11 cellular contexts compared by ENCODE assay signal in the genomic region with DNA sequence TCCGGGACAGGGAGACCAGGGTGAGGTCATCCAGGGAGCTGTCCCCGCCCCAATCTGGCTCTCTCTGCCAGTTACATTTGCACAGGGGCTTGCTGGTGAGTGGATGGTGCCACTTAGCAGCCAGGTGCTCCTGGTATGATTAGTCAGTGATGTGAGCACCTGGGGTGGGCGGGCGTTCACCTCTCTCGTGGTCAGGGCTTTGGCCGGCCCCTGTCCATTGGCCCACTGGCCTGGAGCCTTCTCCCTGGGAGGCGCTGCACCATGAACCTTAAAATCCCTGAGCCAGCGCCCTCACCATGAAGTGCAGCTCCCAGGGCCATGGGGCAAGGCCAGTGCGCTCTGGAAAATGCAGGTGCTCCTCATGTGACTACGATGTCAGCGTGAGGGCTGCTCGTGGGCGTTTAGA. TPM values are rescaled to one million over a fixed set of nuclear protein-coding genes. Genes with fewer than 3 reads are reported as not detected.
DNase-seq lines count a peak whose midpoint lies in the region; ATAC-seq and TF ChIP-seq lines count a peak whose summit lies in the region.
"Had no signal": no experiment of that assay in that cellular context is flagged by ENCODE, and none has a peak within 500 bp of the region (broad histone marks: within the 10 kb centered on the region; RNA-seq: fewer than 3 reads in every experiment).

No MANE protein-coding gene starts in this region.

- H3K27me3 Mint-ChIP-seq in CD8-positive, alpha-beta T cell (ENCODE audit: low read depth): peaks cover 39% of the 10 kb centered on the region
- peaks cover 34% of the 10 kb centered on the region for H3K27me3 Mint-ChIP-seq in activated CD8-positive, alpha-beta T cell treated with anti-CD3 and anti-CD28 coated beads, Interleukin-2, amount 10 ng/mL, durations not matched to agents 7 days and 5 days (ENCODE audit: low read depth)
- peaks cover 56% of the 10 kb centered on the region for H3K27me3 Mint-ChIP-seq in nephron (ENCODE audit: low read depth)

- no peak overlapping the region for H3K27ac ChIP-seq in CD8-positive, alpha-beta T cell (ENCODE audit: low read depth, low read length)
- H3K27ac ChIP-seq in HEK293 (ENCODE audit: extremely low read depth, low read depth, low read length) (no peak overlapping the region), esophagus muscularis mucosa (replicated peaks in 1 of 4) (no peak overlapping the region)

- DNase-seq in CD8-positive, alpha-beta T cell: no peak
- peak; percentile 19 for DNase-seq in activated CD8-positive, alpha-beta T cell treated with anti-CD3 and anti-CD28 coated beads, Interleukin-2, amount 10 ng/mL, durations not matched to agents 7 days and 5 days
- DNase-seq in esophagus muscularis mucosa (ENCODE audit: extremely low spot score) (no peak), inferior parietal cortex (ENCODE audit: extremely low spot score) (no peak)
- DNase-seq in activated CD4-positive, alpha-beta T cell treated with anti-CD3 and anti-CD28 coated beads for 48 hours: no peak

- TF ChIP-seq POLR2A in esophagus muscularis mucosa (IDR thresholded peaks at IDR 0.05; ENCODE audit: low read depth): no peak

- H3K9me3 ChIP-seq in CD8-positive, alpha-beta T cell (ENCODE audit: low read length): no peaks in the 10 kb centered on the region
- H3K9me3 ChIP-seq in HEK293 (ENCODE audit: control insufficient read depth, insufficient read depth, low read depth, low read length): no peaks in the 10 kb centered on the region
- no peaks in the 10 kb centered on the region for H3K9me3 ChIP-seq in esophagus muscularis mucosa

- H3K36me3 ChIP-seq in CD8-positive, alpha-beta T cell (ENCODE audit: insufficient read depth, low read length): no peaks in the 10 kb centered on the region
- H3K36me3 ChIP-seq in HEK293 (ENCODE audit: control insufficient read depth in 2 of 2, insufficient read depth in 1 of 2, low read length in 2 of 2) (peaks cover 0 to 38% of the 10 kb centered on the region in 2 experiments; a peak in 1 of 3 replicates), esophagus muscularis mucosa (no peaks in the 10 kb centered on the region)

- 86% methylated on average over 11 of the region's 13 CpGs for WGBS in esophagus muscularis mucosa

- H3K27me3 ChIP-seq in CD8-positive, alpha-beta T cell (ENCODE audit: insufficient read depth, low read length): peaks cover 17% of the 10 kb centered on the region
- H3K27me3 ChIP-seq in esophagus muscularis mucosa: peaks cover 0 to 78% (median 21%) of the 10 kb centered on the region in 4 donors

- no peak overlapping the region for H3K27ac Mint-ChIP-seq in CD8-positive, alpha-beta T cell
- H3K27ac Mint-ChIP-seq in activated CD8-positive, alpha-beta T cell treated with anti-CD3 and anti-CD28 coated beads, Interleukin-2, amount 10 ng/mL, durations not matched to agents 7 days and 5 days: no peak overlapping the region
- no peak overlapping the region for H3K27ac Mint-ChIP-seq in nephron
- H3K27ac Mint-ChIP-seq: activated CD4-positive, alpha-beta memory T cell treated with anti-CD3 and anti-CD28 coated beads for 36 hours; T-cell had no signal

- peaks cover 13% of the 10 kb centered on the region for H3K4me1 ChIP-seq in CD8-positive, alpha-beta T cell (ENCODE audit: insufficient read depth, low read length)
- H3K4me1 ChIP-seq in HEK293 (ENCODE audit: control insufficient read depth, insufficient read depth, low read length): peaks cover 15% of the 10 kb centered on the region
- H3K4me1 ChIP-seq in esophagus muscularis mucosa: peaks cover 15 to 37% (median 31%) of the 10 kb centered on the region in 4 donors

- POLR2A ChIA-PET in CD8-positive, alpha-beta T cell (lab: Charles Lee): interaction anchor here (0.6 kb wide), 1 partner anchor 91 kb away, joined by 3 read pairs; no protein-coding TSS in a partner anchor
- POLR2A ChIA-PET in HEK293 (lab: Yijun Ruan, JAX): no interaction called here
- POLR2A ChIA-PET in activated CD8-positive, alpha-beta T cell treated with anti-CD3 and anti-CD28 coated beads, Interleukin-2, amount 10 ng/mL, durations not matched to agents 7 days and 5 days (lab: Charles Lee): no interaction called here

- CTCF ChIA-PET in CD8-positive, alpha-beta T cell (lab: Charles Lee): interaction anchor here (0.6 to 3.1 kb wide), 3 partner anchors 17 to 130 kb away, joined by 3 to 16 read pairs (median 3); no protein-coding TSS in a partner anchor
- CTCF ChIA-PET in HEK293 (lab: Yijun Ruan, JAX): interaction anchor here (0.6 to 6.7 kb wide), 33 partner anchors 9 to 951 kb away, joined by 3 to 90 read pairs (median 5); no protein-coding TSS in a partner anchor
- CTCF ChIA-PET in activated CD8-positive, alpha-beta T cell treated with anti-CD3 and anti-CD28 coated beads, Interleukin-2, amount 10 ng/mL, durations not matched to agents 7 days and 5 days (lab: Charles Lee): interaction anchor here (0.6 to 4.9 kb wide), 17 partner anchors 14 to 163 kb away, joined by 3 to 65 read pairs (median 4); no protein-coding TSS in a partner anchor

- H3K4me1 Mint-ChIP-seq in CD8-positive, alpha-beta T cell (ENCODE audit: low read depth): peaks cover 10% of the 10 kb centered on the region
- peaks cover 18% of the 10 kb centered on the region for H3K4me1 Mint-ChIP-seq in activated CD8-positive, alpha-beta T cell treated with anti-CD3 and anti-CD28 coated beads, Interleukin-2, amount 10 ng/mL, durations not matched to agents 7 days and 5 days (ENCODE audit: low read depth)
- H3K4me1 Mint-ChIP-seq in nephron: peaks cover 14% of the 10 kb centered on the region

- no peaks in the 10 kb centered on the region for H3K9me3 Mint-ChIP-seq in CD8-positive, alpha-beta T cell
- no peaks in the 10 kb centered on the region for H3K9me3 Mint-ChIP-seq in activated CD8-positive, alpha-beta T cell treated with anti-CD3 and anti-CD28 coated beads, Interleukin-2, amount 10 ng/mL, durations not matched to agents 7 days and 5 days (ENCODE audit: insufficient read depth)
- H3K9me3 Mint-ChIP-seq in nephron: no peaks in the 10 kb centered on the region
- H3K9me3 Mint-ChIP-seq: activated CD4-positive, alpha-beta memory T cell treated with anti-CD3 and anti-CD28 coated beads for 36 hours; T-cell had no signal

- ATAC-seq in CD8-positive, alpha-beta T cell: no peak
- no peak for ATAC-seq in activated CD8-positive, alpha-beta T cell treated with anti-CD3 and anti-CD28 coated beads, Interleukin-2, amount 10 ng/mL, durations not matched to agents 7 days and 5 days
- ATAC-seq in HG03520 (IDR thresholded peaks at IDR 0.05; ENCODE audit: unreplicated experiment): no peak

- no peak for TF ChIP-seq EP300 in esophagus muscularis mucosa (IDR thresholded peaks at IDR 0.05)

- H3K4me3 ChIP-seq in CD8-positive, alpha-beta T cell (ENCODE audit: low read depth, low read length): no peak overlapping the region
- H3K4me3 ChIP-seq in HEK293 (ENCODE audit: low read depth, low read length): no peak overlapping the region
- no peak overlapping the region for H3K4me3 ChIP-seq in esophagus muscularis mucosa
- H3K4me3 ChIP-seq: GM12878 had no signal

- H3K36me3 Mint-ChIP-seq in CD8-positive, alpha-beta T cell: no peaks in the 10 kb centered on the region
- H3K36me3 Mint-ChIP-seq in activated CD8-positive, alpha-beta T cell treated with anti-CD3 and anti-CD28 coated beads, Interleukin-2, amount 10 ng/mL, durations not matched to agents 7 days and 5 days (ENCODE audit: low read depth): no peaks in the 10 kb centered on the region
- H3K36me3 Mint-ChIP-seq in nephron (ENCODE audit: low read depth): no peaks in the 10 kb centered on the region
- H3K36me3 Mint-ChIP-seq: activated CD4-positive, alpha-beta memory T cell treated with anti-CD3 and anti-CD28 coated beads for 36 hours; T-cell had no signal

- no peak for TF ChIP-seq CTCF in CD8-positive, alpha-beta T cell (IDR thresholded peaks at IDR 0.05)
- TF ChIP-seq CTCF in HEK293 (tag by site-specific recombination; IDR thresholded peaks at IDR 0.05): no peak
- no peak for TF ChIP-seq CTCF in nephron (IDR thresholded peaks at IDR 0.05; ENCODE audit: unreplicated experiment in 3 of 3)
- TF ChIP-seq CTCF in esophagus muscularis mucosa (IDR thresholded peaks at IDR 0.05): no peak

- H3K4me3 Mint-ChIP-seq in CD8-positive, alpha-beta T cell: peak overlapping the region; percentile 45
- no peak overlapping the region for H3K4me3 Mint-ChIP-seq in activated CD8-positive, alpha-beta T cell treated with anti-CD3 and anti-CD28 coated beads, Interleukin-2, amount 10 ng/mL, durations not matched to agents 7 days and 5 days
- peak overlapping the region; percentile 77 to 80 (median 77) for H3K4me3 Mint-ChIP-seq in nephron
- H3K4me3 Mint-ChIP-seq: activated CD4-positive, alpha-beta memory T cell treated with anti-CD3 and anti-CD28 coated beads for 36 hours had no signal

- intact Hi-C loops in CD8-positive, alpha-beta T cell (cut with DNase I, micrococcal nuclease): loop anchor here in 1 of 2 experiments (1.0 kb wide), 1 partner anchor 87 kb away; no protein-coding TSS in a partner anchor
- intact Hi-C loops in esophagus muscularis mucosa (cut with DNase I): no loop called here

TF ChIP-seq in HEK293, 187 proteins besides CTCF, POLR2A, EP300 and RAD21 (continues in another document):
- TF ChIP-seq KLF7 (tag by site-specific recombination; IDR thresholded peaks at IDR 0.05; ENCODE audit: borderline replicate concordance): no peak

RNA-seq across cellular contexts. Expression of gene NKD2, which starts 2.0 kb away (rescaled TPM):
- under 1 TPM in 1 of 2 experiments, not detected in 1; 0.33 TPM for total RNA-seq in CD8-positive, alpha-beta T cell
- 1 to 10 TPM; 1.3 to 3.2 TPM for total RNA-seq in activated CD8-positive, alpha-beta T cell treated with anti-CD3 and anti-CD28 coated beads, Interleukin-2, amount 10 ng/mL, durations not matched to agents 7 days and 5 days
- total RNA-seq in esophagus muscularis mucosa: 1 to 10 TPM; 3.0 to 6.6 (median 5.4) TPM
